Comparison of ENCODE assay signal across 7 cellular contexts in genomic region chr20:38962044-38962897, GRCh38. TPM values are rescaled to one million over a fixed set of nuclear protein-coding genes. Genes with fewer than 3 reads are reported as not detected.
A peak's percentile ranks its signal among the peaks of the same experiment; 100 is the strongest.
DNase-seq lines count a peak whose midpoint lies in the region; ATAC-seq and TF ChIP-seq lines count a peak whose summit lies in the region.

A gene with protein sequence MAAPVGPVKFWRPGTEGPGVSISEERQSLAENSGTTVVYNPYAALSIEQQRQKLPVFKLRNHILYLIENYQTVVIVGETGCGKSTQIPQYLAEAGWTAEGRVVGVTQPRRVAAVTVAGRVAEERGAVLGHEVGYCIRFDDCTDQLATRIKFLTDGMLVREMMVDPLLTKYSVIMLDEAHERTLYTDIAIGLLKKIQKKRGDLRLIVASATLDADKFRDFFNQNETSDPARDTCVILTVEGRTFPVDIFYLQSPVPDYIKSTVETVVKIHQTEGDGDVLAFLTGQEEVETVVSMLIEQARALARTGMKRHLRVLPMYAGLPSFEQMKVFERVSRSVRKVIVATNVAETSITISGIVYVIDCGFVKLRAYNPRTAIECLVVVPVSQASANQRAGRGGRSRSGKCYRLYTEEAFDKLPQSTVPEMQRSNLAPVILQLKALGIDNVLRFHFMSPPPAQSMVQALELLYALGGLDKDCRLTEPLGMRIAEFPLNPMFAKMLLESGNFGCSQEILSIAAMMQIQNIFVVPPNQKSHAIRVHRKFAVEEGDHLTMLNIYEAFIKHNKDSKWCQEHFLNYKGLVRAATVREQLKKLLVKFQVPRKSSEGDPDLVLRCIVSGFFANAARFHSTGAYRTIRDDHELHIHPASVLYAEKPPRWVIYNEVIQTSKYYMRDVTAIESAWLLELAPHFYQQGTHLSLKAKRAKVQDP (plus strand): TSS chr20:38962344. CDS start chr20:38962368, 24 bp downstream.

- in situ Hi-C loops in astrocyte of the cerebellum (cut with HindIII; ENCODE audit: low sequenced_read_pairs), result no loop called here

- H3K27ac ChIP-seq in hepatocyte, result peak within 1 kb of the TSS; percentile 94

- no peaks in the 10 kb centered on the region for H4K20me1 ChIP-seq in hepatocyte (ENCODE audit: insufficient read depth, poor library complexity, severe bottlenecking)

- WGBS in hepatocyte (ENCODE audit: low lambda C conversion rate, missing lambda C conversion rate), result 2% methylated on average over 63 of the region's 70 CpGs

- H3K4me1 ChIP-seq in hepatocyte (ENCODE audit: insufficient read depth), result peaks cover 11% of the 10 kb centered on the region

- H3K9me2 ChIP-seq in hepatocyte (replicated peaks; ENCODE audit: insufficient read depth), result no peaks in the 10 kb centered on the region

- TF ChIP-seq POLR2A in GM18505 (IDR thresholded peaks at IDR 0.05; ENCODE audit: borderline replicate concordance, extremely low read depth, insufficient read depth, insufficient read length), result peak; percentile 75

- ATAC-seq in GM18505 (IDR thresholded peaks at IDR 0.05; ENCODE audit: unreplicated experiment) (peak; percentile 97), HG02973 (IDR thresholded peaks at IDR 0.05; ENCODE audit: unreplicated experiment) (peak; percentile 93)

- TF ChIP-seq CTCF in astrocyte of the cerebellum (IDR thresholded peaks at IDR 0.05; ENCODE audit: low read depth, low read length, missing control alignments) (peak; percentile 50), hepatocyte (IDR thresholded peaks at IDR 0.05; ENCODE audit: poor library complexity) (peak; percentile 43)

- H3K79me2 ChIP-seq in hepatocyte, result peaks cover 45% of the 10 kb centered on the region

- H3K9me3 ChIP-seq in hepatocyte (ENCODE audit: low read depth), result no peaks in the 10 kb centered on the region

- H2AFZ ChIP-seq in hepatocyte, result peak within 1 kb of the TSS; percentile 92

- H3K4me3 ChIP-seq in astrocyte of the cerebellum (ENCODE audit: low read depth, low read length), result peak within 1 kb of the TSS; percentile 82
- H3K4me3 ChIP-seq in hepatocyte, result peak within 1 kb of the TSS; percentile 65

- DNase-seq in NCI-H2029 (lab: John Stamatoyannopoulos, UW), result peak; percentile 95
- DNase-seq in T-helper 9 cell, result peak; percentile 98
- DNase-seq in astrocyte of the cerebellum (ENCODE audit: low read depth), result peak; percentile 88
- peak; percentile 100 for DNase-seq in hepatocyte (ENCODE audit: low spot score)
- peak; percentile 98 for DNase-seq in retina

- H3K36me3 ChIP-seq in hepatocyte (replicated peaks; ENCODE audit: insufficient read depth, low read depth), result no peaks in the 10 kb centered on the region

- peak within 1 kb of the TSS; percentile 88 for H3K4me2 ChIP-seq in hepatocyte

- H3K27me3 ChIP-seq in hepatocyte, result no peaks in the 10 kb centered on the region

RNA-seq across cellular contexts. Expression of the gene that starts here (rescaled TPM):
- total RNA-seq in hepatocyte, result 8.6 and 10.6 TPM in 2 replicates
- polyA plus RNA-seq in hepatocyte, result 4.4 and 6.7 TPM in 2 replicates

Comparison
In these comparisons a context has a peak if more than half of its experiments do, and no peak if none do; other contexts are left out.
1. Peak in every context shown above with its lines: DNase-seq, ATAC-seq, H3K4me3 ChIP-seq and H3K27ac ChIP-seq.